In genomic region chr15:69042531-69042930, GRCh38 we compare ENCODE assay signal across 21 cellular contexts. TPM values are rescaled to one million over a fixed set of nuclear protein-coding genes. Genes with fewer than 3 reads are reported as not detected.
"Had no signal": no experiment of that assay in that cellular context is flagged by ENCODE, and none has a peak within 500 bp of the region (broad histone marks: within the 10 kb centered on the region; RNA-seq: fewer than 3 reads in every experiment).

No MANE protein-coding gene starts in this region.

- H3K9me3 ChIP-seq: colonic mucosa, mucosa of descending colon, neutrophil, spleen, testis, tibial nerve had no signal

- H3K4me1 ChIP-seq: colonic mucosa, spleen, testis, tibial nerve had no signal

- DNase-seq: colonic mucosa; dermis blood vessel endothelial cell; effector CD4-positive, alpha-beta T cell; foreskin melanocyte; head of caudate nucleus; hippocampal formation; kidney glomerular epithelial cell; mammary epithelial cell; mucosa of descending colon; naive thymus-derived CD8-positive, alpha-beta T cell; spleen; stimulated activated CD4-positive, alpha-beta T cell treated with anti-CD3 and anti-CD28 coated beads, Interleukin-15, amount 100 ng/mL, for 24 hours; stimulated activated CD4-positive, alpha-beta T cell treated with anti-CD3 and anti-CD28 coated beads, Interleukin-1b, Interleukin-23, amount 100 ng/mL, for 48 hours; stimulated activated CD4-positive, alpha-beta T cell treated with anti-CD3 and anti-CD28 coated beads, Interleukin-4, amount 100 ng/mL, for 24 hours; stimulated activated naive B cell treated with anti-CD40 and anti-IgM and Interleukin-4, amounts not matched to agents 10 μg/mL and 1 μg/mL and 100 μg/mL, for 72 hours; stimulated activated naive CD8-positive, alpha-beta T cell treated with anti-CD3 and anti-CD28 coated beads, Interleukin-15, amount 100 ng/mL, for 72 hours; testis had no signal

- H3K9me3 Mint-ChIP-seq: naive thymus-derived CD8-positive, alpha-beta T cell; stimulated activated naive B cell treated with anti-CD40 and anti-IgM and Interleukin-4, amounts not matched to agents 10 μg/mL and 1 μg/mL and 100 μg/mL, for 72 hours; stimulated activated naive CD8-positive, alpha-beta T cell treated with anti-CD3 and anti-CD28 coated beads, Interleukin-15, amount 100 ng/mL, for 72 hours had no signal

- H3K36me3 ChIP-seq: colonic mucosa, neutrophil, spleen, tibial nerve had no signal

- ATAC-seq: naive thymus-derived CD8-positive, alpha-beta T cell; sciatic nerve; stimulated activated naive B cell treated with anti-CD40 and anti-IgM and Interleukin-4, amounts not matched to agents 10 μg/mL and 1 μg/mL and 100 μg/mL, for 72 hours; stimulated activated naive CD8-positive, alpha-beta T cell treated with anti-CD3 and anti-CD28 coated beads, Interleukin-15, amount 100 ng/mL, for 72 hours had no signal

- H3K27ac Mint-ChIP-seq: naive thymus-derived CD8-positive, alpha-beta T cell; stimulated activated naive B cell treated with anti-CD40 and anti-IgM and Interleukin-4, amounts not matched to agents 10 μg/mL and 1 μg/mL and 100 μg/mL, for 72 hours; stimulated activated naive CD8-positive, alpha-beta T cell treated with anti-CD3 and anti-CD28 coated beads, Interleukin-15, amount 100 ng/mL, for 72 hours had no signal

- H3K27ac ChIP-seq: colonic mucosa, neutrophil, spleen, testis, tibial nerve had no signal

- H3K4me1 Mint-ChIP-seq: naive thymus-derived CD8-positive, alpha-beta T cell; stimulated activated naive B cell treated with anti-CD40 and anti-IgM and Interleukin-4, amounts not matched to agents 10 μg/mL and 1 μg/mL and 100 μg/mL, for 72 hours; stimulated activated naive CD8-positive, alpha-beta T cell treated with anti-CD3 and anti-CD28 coated beads, Interleukin-15, amount 100 ng/mL, for 72 hours had no signal

- H3K27me3 ChIP-seq: colonic mucosa, spleen, testis, tibial nerve had no signal

- H3K4me3 ChIP-seq: colonic mucosa, mucosa of descending colon, spleen, testis, tibial nerve had no signal

- H3K4me3 Mint-ChIP-seq: naive thymus-derived CD8-positive, alpha-beta T cell; stimulated activated naive B cell treated with anti-CD40 and anti-IgM and Interleukin-4, amounts not matched to agents 10 μg/mL and 1 μg/mL and 100 μg/mL, for 72 hours; stimulated activated naive CD8-positive, alpha-beta T cell treated with anti-CD3 and anti-CD28 coated beads, Interleukin-15, amount 100 ng/mL, for 72 hours had no signal

- H3K36me3 Mint-ChIP-seq: naive thymus-derived CD8-positive, alpha-beta T cell; stimulated activated naive B cell treated with anti-CD40 and anti-IgM and Interleukin-4, amounts not matched to agents 10 μg/mL and 1 μg/mL and 100 μg/mL, for 72 hours had no signal

RNA-seq across cellular contexts. Expression of gene NOX5, which starts 28.0 kb away (rescaled TPM):
- total RNA-seq: pulmonary artery endothelial cell had no signal
